ENCODE assay signal across 1 cellular context in the genomic region with DNA sequence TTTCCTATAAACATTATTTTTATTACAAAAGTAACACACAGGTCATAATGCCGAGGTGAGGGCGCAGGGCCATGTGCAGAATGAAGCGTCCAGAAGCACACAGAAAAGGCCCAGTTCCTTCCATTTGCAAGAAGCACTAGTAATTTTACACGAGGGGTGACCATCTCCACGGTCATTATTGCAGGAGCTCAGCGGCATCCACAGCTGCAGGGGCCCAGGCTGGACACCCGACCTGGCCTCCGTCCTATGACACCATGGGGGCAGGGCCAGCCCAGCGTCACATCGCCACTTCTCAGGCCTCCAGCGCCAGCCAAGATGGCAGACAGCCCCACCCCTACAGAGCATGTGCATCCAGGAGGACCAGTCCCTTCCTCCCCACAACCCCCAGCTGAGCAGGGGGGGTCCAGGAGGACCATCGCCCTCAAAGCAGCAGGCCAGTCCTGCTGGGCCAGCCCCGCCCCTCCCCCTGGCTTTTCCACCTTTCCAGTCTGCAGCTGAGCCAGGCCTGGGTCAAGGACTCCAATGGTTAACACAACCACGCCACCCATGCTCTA.
TF ChIP-seq lines count a peak whose summit lies in the region.

No MANE protein-coding gene starts in this region.

TF ChIP-seq in HepG2, 621 proteins besides CTCF, POLR2A, EP300 and RAD21 (continues in another document):
- TF ChIP-seq SKI (IDR thresholded peaks at IDR 0.05; ENCODE audit: partially characterized antibody) (no peak), ZNF431 (CRISPR knock-in tag; IDR thresholded peaks at IDR 0.05; ENCODE audit: borderline replicate concordance, low read depth) (peak; percentile 59; the same call in 1 of the 2 replicates), TCF7L2 (IDR thresholded peaks at IDR 0.05; ENCODE audit: low read depth, low read length) (no peak), KDM4B (CRISPR knock-in tag; IDR thresholded peaks at IDR 0.05) (no peak), TRIM22 (IDR thresholded peaks at IDR 0.05) (no peak), ZNF263 (CRISPR knock-in tag; IDR thresholded peaks at IDR 0.05) (peak; percentile 70), PPARG (CRISPR knock-in tag; conservative IDR thresholded peaks at IDR 0.05) (no peak), ZBTB39 (CRISPR knock-in tag; IDR thresholded peaks at IDR 0.05) (no peak), ZNF609 (CRISPR knock-in tag; IDR thresholded peaks at IDR 0.05; ENCODE audit: borderline replicate concordance) (no peak), GLI4 (CRISPR knock-in tag; IDR thresholded peaks at IDR 0.05; ENCODE audit: borderline replicate concordance) (no peak), NFE2 (CRISPR knock-in tag; IDR thresholded peaks at IDR 0.05) (no peak), ZNF850 (CRISPR knock-in tag; conservative IDR thresholded peaks at IDR 0.05) (0 out of 2 replicates have a peak, but pooled peaks have one; percentile 17), TEF (CRISPR knock-in tag; IDR thresholded peaks at IDR 0.05) (no peak), ZNF816 (CRISPR knock-in tag; IDR thresholded peaks at IDR 0.05; ENCODE audit: borderline replicate concordance) (no peak), RBM39 (IDR thresholded peaks at IDR 0.05; ENCODE audit: low read depth, low read length, poor library complexity, severe bottlenecking) (no peak), BCL3 (CRISPR knock-in tag; IDR thresholded peaks at IDR 0.05) (no peak; the same call in 1 of the 2 replicates), ARNT2 (CRISPR knock-in tag; IDR thresholded peaks at IDR 0.05; ENCODE audit: low read depth) (peak; percentile 4; the same call in 1 of the 2 replicates), RCOR2 (CRISPR knock-in tag; IDR thresholded peaks at IDR 0.05) (no peak), FOXK2 (IDR thresholded peaks at IDR 0.05) (no peak), PCBP2 (optimal IDR thresholded peaks at IDR 0.05; ENCODE audit: low read depth, low read length, poor library complexity, severe bottlenecking) (no peak), ZNF589 (CRISPR knock-in tag; conservative IDR thresholded peaks at IDR 0.05) (no peak; the same call in 1 of the 2 replicates), ZSCAN9 (CRISPR knock-in tag; IDR thresholded peaks at IDR 0.05; ENCODE audit: borderline replicate concordance) (no peak), ELF4 (CRISPR knock-in tag; IDR thresholded peaks at IDR 0.05; ENCODE audit: borderline replicate concordance) (0 out of 2 replicates have a peak, but pooled peaks have one; percentile 49), RARA (CRISPR knock-in tag; IDR thresholded peaks at IDR 0.05) (peak; percentile 26; the same call in 1 of the 2 replicates), NRL (CRISPR knock-in tag; IDR thresholded peaks at IDR 0.05; ENCODE audit: borderline replicate concordance) (no peak), ZIK1 (CRISPR knock-in tag; IDR thresholded peaks at IDR 0.05; ENCODE audit: borderline replicate concordance, low read depth) (no peak), TRIM24 (CRISPR knock-in tag; IDR thresholded peaks at IDR 0.05) (no peak), ZNF556 (CRISPR knock-in tag; IDR thresholded peaks at IDR 0.05; ENCODE audit: borderline replicate concordance) (no peak)
- TF ChIP-seq, protein P1, sequence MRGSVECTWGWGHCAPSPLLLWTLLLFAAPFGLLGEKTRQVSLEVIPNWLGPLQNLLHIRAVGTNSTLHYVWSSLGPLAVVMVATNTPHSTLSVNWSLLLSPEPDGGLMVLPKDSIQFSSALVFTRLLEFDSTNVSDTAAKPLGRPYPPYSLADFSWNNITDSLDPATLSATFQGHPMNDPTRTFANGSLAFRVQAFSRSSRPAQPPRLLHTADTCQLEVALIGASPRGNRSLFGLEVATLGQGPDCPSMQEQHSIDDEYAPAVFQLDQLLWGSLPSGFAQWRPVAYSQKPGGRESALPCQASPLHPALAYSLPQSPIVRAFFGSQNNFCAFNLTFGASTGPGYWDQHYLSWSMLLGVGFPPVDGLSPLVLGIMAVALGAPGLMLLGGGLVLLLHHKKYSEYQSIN (CRISPR knock-in tag; IDR thresholded peaks at IDR 0.05; ENCODE audit: borderline replicate concordance): no peak
- TF ChIP-seq, protein P2, sequence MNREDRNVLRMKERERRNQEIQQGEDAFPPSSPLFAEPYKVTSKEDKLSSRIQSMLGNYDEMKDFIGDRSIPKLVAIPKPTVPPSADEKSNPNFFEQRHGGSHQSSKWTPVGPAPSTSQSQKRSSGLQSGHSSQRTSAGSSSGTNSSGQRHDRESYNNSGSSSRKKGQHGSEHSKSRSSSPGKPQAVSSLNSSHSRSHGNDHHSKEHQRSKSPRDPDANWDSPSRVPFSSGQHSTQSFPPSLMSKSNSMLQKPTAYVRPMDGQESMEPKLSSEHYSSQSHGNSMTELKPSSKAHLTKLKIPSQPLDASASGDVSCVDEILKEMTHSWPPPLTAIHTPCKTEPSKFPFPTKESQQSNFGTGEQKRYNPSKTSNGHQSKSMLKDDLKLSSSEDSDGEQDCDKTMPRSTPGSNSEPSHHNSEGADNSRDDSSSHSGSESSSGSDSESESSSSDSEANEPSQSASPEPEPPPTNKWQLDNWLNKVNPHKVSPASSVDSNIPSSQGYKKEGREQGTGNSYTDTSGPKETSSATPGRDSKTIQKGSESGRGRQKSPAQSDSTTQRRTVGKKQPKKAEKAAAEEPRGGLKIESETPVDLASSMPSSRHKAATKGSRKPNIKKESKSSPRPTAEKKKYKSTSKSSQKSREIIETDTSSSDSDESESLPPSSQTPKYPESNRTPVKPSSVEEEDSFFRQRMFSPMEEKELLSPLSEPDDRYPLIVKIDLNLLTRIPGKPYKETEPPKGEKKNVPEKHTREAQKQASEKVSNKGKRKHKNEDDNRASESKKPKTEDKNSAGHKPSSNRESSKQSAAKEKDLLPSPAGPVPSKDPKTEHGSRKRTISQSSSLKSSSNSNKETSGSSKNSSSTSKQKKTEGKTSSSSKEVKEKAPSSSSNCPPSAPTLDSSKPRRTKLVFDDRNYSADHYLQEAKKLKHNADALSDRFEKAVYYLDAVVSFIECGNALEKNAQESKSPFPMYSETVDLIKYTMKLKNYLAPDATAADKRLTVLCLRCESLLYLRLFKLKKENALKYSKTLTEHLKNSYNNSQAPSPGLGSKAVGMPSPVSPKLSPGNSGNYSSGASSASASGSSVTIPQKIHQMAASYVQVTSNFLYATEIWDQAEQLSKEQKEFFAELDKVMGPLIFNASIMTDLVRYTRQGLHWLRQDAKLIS (CRISPR knock-in tag; IDR thresholded peaks at IDR 0.05): no peak; the same call in 1 of the 2 replicates
- TF ChIP-seq, protein P3, sequence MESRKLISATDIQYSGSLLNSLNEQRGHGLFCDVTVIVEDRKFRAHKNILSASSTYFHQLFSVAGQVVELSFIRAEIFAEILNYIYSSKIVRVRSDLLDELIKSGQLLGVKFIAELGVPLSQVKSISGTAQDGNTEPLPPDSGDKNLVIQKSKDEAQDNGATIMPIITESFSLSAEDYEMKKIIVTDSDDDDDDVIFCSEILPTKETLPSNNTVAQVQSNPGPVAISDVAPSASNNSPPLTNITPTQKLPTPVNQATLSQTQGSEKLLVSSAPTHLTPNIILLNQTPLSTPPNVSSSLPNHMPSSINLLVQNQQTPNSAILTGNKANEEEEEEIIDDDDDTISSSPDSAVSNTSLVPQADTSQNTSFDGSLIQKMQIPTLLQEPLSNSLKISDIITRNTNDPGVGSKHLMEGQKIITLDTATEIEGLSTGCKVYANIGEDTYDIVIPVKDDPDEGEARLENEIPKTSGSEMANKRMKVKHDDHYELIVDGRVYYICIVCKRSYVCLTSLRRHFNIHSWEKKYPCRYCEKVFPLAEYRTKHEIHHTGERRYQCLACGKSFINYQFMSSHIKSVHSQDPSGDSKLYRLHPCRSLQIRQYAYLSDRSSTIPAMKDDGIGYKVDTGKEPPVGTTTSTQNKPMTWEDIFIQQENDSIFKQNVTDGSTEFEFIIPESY (CRISPR knock-in tag; IDR thresholded peaks at IDR 0.05): peak; percentile 63; the same call in 1 of the 2 replicates
- TF ChIP-seq, protein P4, sequence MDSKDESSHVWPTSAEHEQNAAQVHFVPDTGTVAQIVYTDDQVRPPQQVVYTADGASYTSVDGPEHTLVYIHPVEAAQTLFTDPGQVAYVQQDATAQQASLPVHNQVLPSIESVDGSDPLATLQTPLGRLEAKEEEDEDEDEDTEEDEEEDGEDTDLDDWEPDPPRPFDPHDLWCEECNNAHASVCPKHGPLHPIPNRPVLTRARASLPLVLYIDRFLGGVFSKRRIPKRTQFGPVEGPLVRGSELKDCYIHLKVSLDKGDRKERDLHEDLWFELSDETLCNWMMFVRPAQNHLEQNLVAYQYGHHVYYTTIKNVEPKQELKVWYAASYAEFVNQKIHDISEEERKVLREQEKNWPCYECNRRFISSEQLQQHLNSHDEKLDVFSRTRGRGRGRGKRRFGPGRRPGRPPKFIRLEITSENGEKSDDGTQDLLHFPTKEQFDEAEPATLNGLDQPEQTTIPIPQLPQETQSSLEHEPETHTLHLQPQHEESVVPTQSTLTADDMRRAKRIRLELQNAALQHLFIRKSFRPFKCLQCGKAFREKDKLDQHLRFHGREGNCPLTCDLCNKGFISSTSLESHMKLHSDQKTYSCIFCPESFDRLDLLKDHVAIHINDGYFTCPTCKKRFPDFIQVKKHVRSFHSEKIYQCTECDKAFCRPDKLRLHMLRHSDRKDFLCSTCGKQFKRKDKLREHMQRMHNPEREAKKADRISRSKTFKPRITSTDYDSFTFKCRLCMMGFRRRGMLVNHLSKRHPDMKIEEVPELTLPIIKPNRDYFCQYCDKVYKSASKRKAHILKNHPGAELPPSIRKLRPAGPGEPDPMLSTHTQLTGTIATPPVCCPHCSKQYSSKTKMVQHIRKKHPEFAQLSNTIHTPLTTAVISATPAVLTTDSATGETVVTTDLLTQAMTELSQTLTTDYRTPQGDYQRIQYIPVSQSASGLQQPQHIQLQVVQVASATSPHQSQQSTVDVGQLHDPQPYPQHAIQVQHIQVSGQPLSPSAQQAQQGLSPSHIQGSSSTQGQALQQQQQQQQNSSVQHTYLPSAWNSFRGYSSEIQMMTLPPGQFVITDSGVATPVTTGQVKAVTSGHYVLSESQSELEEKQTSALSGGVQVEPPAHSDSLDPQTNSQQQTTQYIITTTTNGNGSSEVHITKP (CRISPR knock-in tag; IDR thresholded peaks at IDR 0.05; ENCODE audit: low read depth): no peak; the same call in 1 of the 2 replicates
